9 cellular contexts compared by ENCODE assay signal in the genomic region with DNA sequence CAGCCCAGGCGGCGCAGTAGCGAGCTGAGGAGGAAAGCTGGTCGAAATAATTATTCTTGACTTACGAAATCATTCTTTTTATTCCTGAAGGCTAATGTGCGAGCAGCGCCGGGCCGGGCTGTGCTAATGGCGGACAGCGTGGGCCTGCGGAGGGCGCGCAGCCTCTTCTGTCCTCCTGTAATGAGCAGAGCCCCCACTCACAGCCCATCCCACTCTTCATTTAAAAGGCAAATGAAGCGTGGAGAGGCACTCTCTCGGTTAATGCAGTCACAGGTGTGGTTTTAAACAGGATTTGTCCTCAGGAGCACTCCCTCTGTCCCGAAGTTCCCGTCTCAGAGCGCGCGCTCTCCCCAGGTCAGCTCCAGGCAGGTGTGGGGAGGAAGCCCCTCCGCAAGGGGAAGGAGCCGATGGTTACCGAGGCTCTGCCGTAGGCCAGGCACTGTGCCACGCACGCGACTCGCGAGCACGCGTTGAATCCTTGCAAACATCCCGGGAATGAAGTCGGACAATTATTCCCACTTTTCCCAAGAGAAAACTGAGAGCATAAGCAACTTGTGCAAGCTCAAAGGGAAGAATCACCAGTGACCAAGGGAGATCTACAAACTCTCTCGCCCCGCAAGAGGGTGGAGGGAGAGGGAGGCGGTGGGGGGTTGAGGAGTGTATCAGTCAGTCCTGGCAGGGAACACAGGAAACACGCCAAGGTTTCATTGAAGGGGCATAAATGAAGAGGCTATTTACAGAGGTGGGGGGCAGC. TPM values are rescaled to one million over a fixed set of nuclear protein-coding genes. Genes with fewer than 3 reads are reported as not detected.
DNase-seq lines count a peak whose midpoint lies in the region; ATAC-seq and TF ChIP-seq lines count a peak whose summit lies in the region.
"Had no signal": no experiment of that assay in that cellular context is flagged by ENCODE, and none has a peak within 500 bp of the region (broad histone marks: within the 10 kb centered on the region; RNA-seq: fewer than 3 reads in every experiment).

No MANE protein-coding gene starts in this region.

- no peak overlapping the region for H3K27ac ChIP-seq in CD4-positive, alpha-beta memory T cell (ENCODE audit: low read depth, low read length)
- H3K27ac ChIP-seq in HUES64 (ENCODE audit: low read depth, low read length), result no peak overlapping the region; the same call in 1 of the 2 replicates
- H3K27ac ChIP-seq in ovary, result peak overlapping the region in 1 of 2 donors; percentile 69
- H3K27ac ChIP-seq: neutrophil had no signal

- peaks cover 12% of the 10 kb centered on the region for H3K4me1 ChIP-seq in CD4-positive, alpha-beta memory T cell (ENCODE audit: insufficient read depth, low read length)
- H3K4me1 ChIP-seq in HUES64 (ENCODE audit: insufficient read depth, low read length), result peaks cover 33% of the 10 kb centered on the region
- H3K4me1 ChIP-seq in ovary (ENCODE audit: insufficient read depth), result peaks cover 9% of the 10 kb centered on the region

- H3K27ac Mint-ChIP-seq in CD4-positive, alpha-beta memory T cell, result peak overlapping the region in 1 of 7 donors; percentile 46
- H3K27ac Mint-ChIP-seq in activated T-helper 1 cell treated with anti-CD3 and anti-CD28 coated beads, Interleukin-12 subunit alpha, Interleukin-12 subunit beta, Interleukin-2, Interleukin-4 antibody, amounts not matched to agents 30 ng/mL and 10 ng/mL and 1 ng/mL, durations not matched to agents 14 hours and 24 hours and 36 hours, result no peak overlapping the region

- intact Hi-C loops in CD4-positive, alpha-beta memory T cell (cut with micrococcal nuclease), result no loop called here
- intact Hi-C loops in activated T-helper 1 cell treated with anti-CD3 and anti-CD28 coated beads, Interleukin-12 subunit alpha, Interleukin-12 subunit beta, Interleukin-2, Interleukin-4 antibody, amounts not matched to agents 30 ng/mL and 10 ng/mL and 1 ng/mL, durations not matched to agents 14 hours and 24 hours and 36 hours (cut with micrococcal nuclease), result no loop called here
- intact Hi-C loops in head of caudate nucleus (cut with DNase I) (loop anchor here (10.0 kb wide), 2 partner anchors 79 to 711 kb away; no protein-coding TSS in a partner anchor), ovary (cut with DNase I) (loop anchor here in 1 of 4 donors (2.0 kb wide), 1 partner anchor 711 kb away; no protein-coding TSS in a partner anchor), posterior vena cava (cut with DNase I) (no loop called here)

- H3K9me3 ChIP-seq in CD4-positive, alpha-beta memory T cell (ENCODE audit: control insufficient read depth in 1 of 2, low read length in 2 of 2), result no peaks in the 10 kb centered on the region
- no peaks in the 10 kb centered on the region for H3K9me3 ChIP-seq in HUES64 (ENCODE audit: insufficient read depth, low read depth, low read length)
- no peaks in the 10 kb centered on the region for H3K9me3 ChIP-seq in ovary
- H3K9me3 ChIP-seq: neutrophil had no signal

- TF ChIP-seq POLR2A in ovary (IDR thresholded peaks at IDR 0.05), result no peak

- peak overlapping the region; percentile 36 to 58 for H3K4me3 ChIP-seq in CD4-positive, alpha-beta memory T cell (ENCODE audit: low read length in 2 of 2)
- H3K4me3 ChIP-seq in HUES64 (ENCODE audit: low read length) (peak overlapping the region; percentile 56), ovary (peak overlapping the region; percentile 30)

- CTCF ChIA-PET in CD4-positive, alpha-beta memory T cell (lab: Charles Lee; ENCODE audit: partially characterized antibody), result no interaction called here

- TF ChIP-seq CTCF in ovary (IDR thresholded peaks at IDR 0.05), result no peak

- WGBS in HUES64, result 7% methylated on average over 38 of the region's 38 CpGs
- 1 to 2% (median 1%) methylated on average over 38 of the region's 38 CpGs for WGBS in ovary, 3 donors

- no peak for TF ChIP-seq EP300 in ovary (IDR thresholded peaks at IDR 0.05)

- peaks cover 4 to 15% (median 11%) of the 10 kb centered on the region in 4 donors for H3K4me1 Mint-ChIP-seq in CD4-positive, alpha-beta memory T cell
- H3K4me1 Mint-ChIP-seq in activated T-helper 1 cell treated with anti-CD3 and anti-CD28 coated beads, Interleukin-12 subunit alpha, Interleukin-12 subunit beta, Interleukin-2, Interleukin-4 antibody, amounts not matched to agents 30 ng/mL and 10 ng/mL and 1 ng/mL, durations not matched to agents 14 hours and 24 hours and 36 hours (ENCODE audit: low read depth), result peaks cover 18% of the 10 kb centered on the region

- H3K36me3 ChIP-seq in CD4-positive, alpha-beta memory T cell (ENCODE audit: insufficient read depth, low read length), result no peaks in the 10 kb centered on the region
- no peaks in the 10 kb centered on the region for H3K36me3 ChIP-seq in HUES64 (ENCODE audit: insufficient read depth, low read length)
- H3K36me3 ChIP-seq in ovary, result no peaks in the 10 kb centered on the region
- H3K36me3 ChIP-seq: neutrophil had no signal

- H3K9me3 Mint-ChIP-seq in CD4-positive, alpha-beta memory T cell, result no peaks in the 10 kb centered on the region
- no peaks in the 10 kb centered on the region for H3K9me3 Mint-ChIP-seq in activated T-helper 1 cell treated with anti-CD3 and anti-CD28 coated beads, Interleukin-12 subunit alpha, Interleukin-12 subunit beta, Interleukin-2, Interleukin-4 antibody, amounts not matched to agents 30 ng/mL and 10 ng/mL and 1 ng/mL, durations not matched to agents 14 hours and 24 hours and 36 hours

- POLR2A ChIA-PET in CD4-positive, alpha-beta memory T cell (lab: Charles Lee; ENCODE audit: partially characterized antibody), result interaction anchor here (1.1 kb wide), 1 partner anchor 25 kb away, joined by 5 read pairs; no protein-coding TSS in a partner anchor

- peak overlapping the region; percentile 68 to 88 (median 82) for H3K4me3 Mint-ChIP-seq in CD4-positive, alpha-beta memory T cell
- H3K4me3 Mint-ChIP-seq in activated T-helper 1 cell treated with anti-CD3 and anti-CD28 coated beads, Interleukin-12 subunit alpha, Interleukin-12 subunit beta, Interleukin-2, Interleukin-4 antibody, amounts not matched to agents 30 ng/mL and 10 ng/mL and 1 ng/mL, durations not matched to agents 14 hours and 24 hours and 36 hours, result peak overlapping the region; percentile 72

- DNase-seq in CD4-positive, alpha-beta memory T cell, result no peak
- DNase-seq in activated T-helper 1 cell treated with anti-CD3 and anti-CD28 coated beads, Interleukin-12 subunit alpha, Interleukin-12 subunit beta, Interleukin-2, Interleukin-4 antibody, amounts not matched to agents 30 ng/mL and 10 ng/mL and 1 ng/mL, durations not matched to agents 14 hours and 24 hours and 36 hours (ENCODE audit: low spot score), result no peak
- DNase-seq in head of caudate nucleus, result peak in 40 of 42 donors; percentile 13 to 78 (median 42)
- DNase-seq in ovary, result peak; percentile 25 to 60 (median 50)
- DNase-seq in glomerular visceral epithelial cell (ENCODE audit: extremely low spot score), result no peak
- no peak for DNase-seq in posterior vena cava (ENCODE audit: low spot score)

- peak overlapping the region; percentile 77 for H3K9ac ChIP-seq in HUES64 (ENCODE audit: low read depth, low read length)

- H3K27me3 Mint-ChIP-seq in CD4-positive, alpha-beta memory T cell, result peaks cover 20 to 29% of the 10 kb centered on the region in 2 donors
- H3K27me3 Mint-ChIP-seq in activated T-helper 1 cell treated with anti-CD3 and anti-CD28 coated beads, Interleukin-12 subunit alpha, Interleukin-12 subunit beta, Interleukin-2, Interleukin-4 antibody, amounts not matched to agents 30 ng/mL and 10 ng/mL and 1 ng/mL, durations not matched to agents 14 hours and 24 hours and 36 hours (ENCODE audit: insufficient read depth), result peaks cover 23% of the 10 kb centered on the region

- no peaks in the 10 kb centered on the region for H3K36me3 Mint-ChIP-seq in CD4-positive, alpha-beta memory T cell
- peaks cover 2% of the 10 kb centered on the region for H3K36me3 Mint-ChIP-seq in activated T-helper 1 cell treated with anti-CD3 and anti-CD28 coated beads, Interleukin-12 subunit alpha, Interleukin-12 subunit beta, Interleukin-2, Interleukin-4 antibody, amounts not matched to agents 30 ng/mL and 10 ng/mL and 1 ng/mL, durations not matched to agents 14 hours and 24 hours and 36 hours (ENCODE audit: low read depth)

- ATAC-seq in HG03442 (IDR thresholded peaks at IDR 0.05; ENCODE audit: unreplicated experiment), result no peak

- peaks cover 17% of the 10 kb centered on the region for H3K27me3 ChIP-seq in CD4-positive, alpha-beta memory T cell (ENCODE audit: insufficient read depth, low read length)
- H3K27me3 ChIP-seq in HUES64 (ENCODE audit: insufficient read depth, low read length) (peaks cover 19% of the 10 kb centered on the region), ovary (no peaks in the 10 kb centered on the region)

RNA-seq across cellular contexts. Expression of a gene that starts 35.5 kb away (rescaled TPM):
- total RNA-seq in CD4-positive, alpha-beta memory T cell, result 10 to 100 TPM; 32.7 to 33.0 TPM
- 1 to 10 TPM; 2.1 to 7.4 TPM for polyA plus RNA-seq in CD4-positive, alpha-beta memory T cell
- polyA plus RNA-seq in HUES64 (2013, experiment 1 of 2), result 56.6 TPM
- 63.7 TPM for polyA plus RNA-seq in HUES64 (2013, experiment 2 of 2)
- 36.9 and 44.1 TPM in 2 replicates for total RNA-seq in activated T-helper 1 cell treated with anti-CD3 and anti-CD28 coated beads, Interleukin-12 subunit alpha, Interleukin-12 subunit beta, Interleukin-2, Interleukin-4 antibody, amounts not matched to agents 30 ng/mL and 10 ng/mL and 1 ng/mL, durations not matched to agents 14 hours and 24 hours and 36 hours
- 10 to 100 TPM; 16.6 to 81.1 (median 51.9) TPM for total RNA-seq in ovary
- polyA plus RNA-seq in ovary, result 100 to 1,000 TPM in 1 of 2 donors, 10 to 100 TPM in 1; 39.8 to 220 TPM
- total RNA-seq in posterior vena cava, result 10 to 100 TPM; 53.8 to 69.3 TPM

Comparison
In these comparisons a context has a peak if more than half of its experiments do, and no peak if none do; other contexts are left out.
1. DNase-seq: peak in head of caudate nucleus (40 of 42) and ovary (5 of 5); none in CD4-positive, alpha-beta memory T cell (0 of 5), activated T-helper 1 cell treated with anti-CD3 and anti-CD28 coated beads, Interleukin-12 subunit alpha, Interleukin-12 subunit beta, Interleukin-2, Interleukin-4 antibody, amounts not matched to agents 30 ng/mL and 10 ng/mL and 1 ng/mL, durations not matched to agents 14 hours and 24 hours and 36 hours (single experiment), glomerular visceral epithelial cell (single experiment) and posterior vena cava (single experiment).
2. Peak in every context shown above with its lines, with median percentiles within 50 percentile points of each other: H3K4me3 ChIP-seq.